In genomic region chr5:100840364-100840763, GRCh38 we compare ENCODE assay signal across 8 cellular contexts.
DNase-seq lines count a peak whose midpoint lies in the region; ATAC-seq and TF ChIP-seq lines count a peak whose summit lies in the region.
"Had no signal": no experiment of that assay in that cellular context is flagged by ENCODE, and none has a peak within 500 bp of the region (broad histone marks: within the 10 kb centered on the region; RNA-seq: fewer than 3 reads in every experiment).

No MANE protein-coding gene starts in this region.

- H4K20me1 ChIP-seq in OCI-LY7 (ENCODE audit: insufficient read depth, low read length): no peaks in the 10 kb centered on the region

- H3K9me3 ChIP-seq in OCI-LY7 (ENCODE audit: low read length): peaks cover under 1% of the 10 kb centered on the region; the same call in 1 of the 2 replicates
- no peaks in the 10 kb centered on the region for H3K9me3 ChIP-seq in Caco-2

- H3K27ac Mint-ChIP-seq in Caco-2 (ENCODE audit: unreplicated experiment): no peak overlapping the region
- H3K27ac Mint-ChIP-seq: nephron had no signal

- DNase-seq in OCI-LY7 (ENCODE audit: low spot score): peak; percentile 40
- DNase-seq in 8988T: no peak
- no peak for DNase-seq in HT-29 (ENCODE audit: low spot score)
- no peak for DNase-seq in Caco-2

- H3K27ac ChIP-seq in OCI-LY7 (ENCODE audit: low read depth, low read length, poor library complexity, severe bottlenecking): peak overlapping the region; percentile 45

- H3K4me1 ChIP-seq in OCI-LY7 (ENCODE audit: insufficient read depth, low read length, poor library complexity, severe bottlenecking) (peaks cover 34% of the 10 kb centered on the region), Caco-2 (peaks cover 14% of the 10 kb centered on the region)

- peak overlapping the region; percentile 67; the same call in 1 of the 2 replicates for H2AFZ ChIP-seq in OCI-LY7 (ENCODE audit: low read length)

- no peak for TF ChIP-seq CTCF in OCI-LY7 (conservative IDR thresholded peaks at IDR 0.05; ENCODE audit: low read length)
- TF ChIP-seq CTCF in Caco-2 (IDR thresholded peaks at IDR 0.05; ENCODE audit: insufficient read depth in 1 of 2, low read depth in 1 of 2, low read length in 1 of 2, severe bottlenecking in 1 of 2, unreplicated experiment in 1 of 2): no peak

- no peak overlapping the region for H3K4me3 Mint-ChIP-seq in Caco-2 (ENCODE audit: unreplicated experiment)
- H3K4me3 Mint-ChIP-seq: nephron had no signal

- H3K4me2 ChIP-seq in OCI-LY7 (ENCODE audit: low read length): peak overlapping the region; percentile 69

- no peaks in the 10 kb centered on the region for H3K9me2 ChIP-seq in OCI-LY7 (ENCODE audit: insufficient read depth, low read length)

- H3K4me3 ChIP-seq in OCI-LY7 (ENCODE audit: low read depth, low read length, poor library complexity, severe bottlenecking) (peak overlapping the region; percentile 53), Caco-2 (ENCODE audit: low read depth, low read length) (no peak overlapping the region)

- CTCF ChIA-PET in OCI-LY7 (lab: Charles Lee; ENCODE audit: unreplicated experiment): interaction anchor here (0.9 to 2.2 kb wide), 2 partner anchors 11 to 63 kb away, joined by 3 to 5 read pairs; partner anchors contain the start of gene ST8SIA4
- CTCF ChIA-PET in Caco-2 (lab: Charles Lee): no interaction called here

- no peaks in the 10 kb centered on the region for H3K27me3 Mint-ChIP-seq in Caco-2 (ENCODE audit: insufficient read depth, unreplicated experiment)

- H3K79me2 ChIP-seq in OCI-LY7 (ENCODE audit: insufficient read depth, low read depth, low read length): peaks cover 12% of the 10 kb centered on the region; the same call in 1 of the 2 replicates

- no peaks in the 10 kb centered on the region for H3K36me3 Mint-ChIP-seq in Caco-2 (ENCODE audit: insufficient read depth, unreplicated experiment)

- BruUV-seq in OCI-LY7 (replicated peaks; lab: Mats Ljungman, UMichigan) (no TSS peak), Caco-2 (replicated peaks; lab: Mats Ljungman, UMichigan) (no TSS peak)

- H3K36me3 ChIP-seq in OCI-LY7 (ENCODE audit: insufficient read depth, low read length) (peaks cover 15% of the 10 kb centered on the region), Caco-2 (ENCODE audit: control insufficient read depth, insufficient read depth, low read length) (no peaks in the 10 kb centered on the region)

- POLR2A ChIA-PET in OCI-LY7 (lab: Charles Lee) (interaction anchor here (0.7 to 8.1 kb wide), 10 partner anchors 11 to 68 kb away, joined by 3 to 59 read pairs (median 14); partner anchors contain the start of gene ST8SIA4), Caco-2 (lab: Charles Lee) (no interaction called here)

- H3K27me3 ChIP-seq in Caco-2 (replicated peaks; ENCODE audit: control insufficient read depth, insufficient read depth, low read length): no peaks in the 10 kb centered on the region

- H3K4me1 Mint-ChIP-seq in Caco-2 (ENCODE audit: low read depth, unreplicated experiment): peaks cover 13% of the 10 kb centered on the region
- H3K4me1 Mint-ChIP-seq: nephron had no signal

- no peaks in the 10 kb centered on the region for H3K9me3 Mint-ChIP-seq in Caco-2 (ENCODE audit: unreplicated experiment)
- H3K9me3 Mint-ChIP-seq: nephron had no signal

- intact Hi-C loops in OCI-LY7 (cut with micrococcal nuclease; ENCODE audit: unreplicated experiment): no loop called here
- intact Hi-C loops in Caco-2 (cut with micrococcal nuclease; ENCODE audit: unreplicated experiment): no loop called here

- ATAC-seq in GM18909 (IDR thresholded peaks at IDR 0.05; ENCODE audit: poor library complexity, unreplicated experiment): peak; percentile 80
- peak; percentile 83 for ATAC-seq in HG02763 (IDR thresholded peaks at IDR 0.05; ENCODE audit: unreplicated experiment)
- ATAC-seq in esophagus mucosa: peak; percentile 44
